In the genomic region with DNA sequence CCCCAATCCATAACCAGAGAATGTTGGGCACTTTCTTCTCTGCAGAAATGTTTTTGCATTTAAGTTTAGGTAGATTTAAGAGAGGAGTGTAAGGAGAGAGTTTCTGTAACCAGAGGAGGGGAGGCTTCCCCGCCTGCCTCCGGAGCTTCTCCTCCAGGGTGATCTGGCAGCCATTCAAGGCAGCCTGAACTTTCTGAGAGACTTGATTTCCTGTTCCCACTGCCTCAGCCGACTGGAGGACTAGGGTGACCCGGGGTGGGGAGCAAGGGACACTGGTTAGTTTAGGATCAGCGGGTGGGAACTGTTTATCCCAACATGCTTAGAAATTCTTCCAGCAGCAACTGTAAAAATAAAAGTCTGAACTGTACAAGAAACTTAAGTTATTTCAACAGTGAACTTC, we compare ENCODE assay signal across 9 cellular contexts. TPM values are rescaled to one million over a fixed set of nuclear protein-coding genes. Genes with fewer than 3 reads are reported as not detected.
DNase-seq lines count a peak whose midpoint lies in the region; ATAC-seq and TF ChIP-seq lines count a peak whose summit lies in the region.
"Had no signal": no experiment of that assay in that cellular context is flagged by ENCODE, and none has a peak within 500 bp of the region (broad histone marks: within the 10 kb centered on the region; RNA-seq: fewer than 3 reads in every experiment).

No MANE protein-coding gene starts in this region.

- no peak for TF ChIP-seq CTCF in fibroblast of villous mesenchyme (IDR thresholded peaks at IDR 0.05; ENCODE audit: insufficient read depth, low read depth, low read length)

- H3K79me2 ChIP-seq in trophoblast cell (ENCODE audit: control insufficient read depth, insufficient read depth, low read length, poor library complexity) = no peaks in the 10 kb centered on the region

- DNase-seq in fibroblast of villous mesenchyme (ENCODE audit: low read depth) (peak; percentile 53), trophoblast cell (no peak), NCI-H2196 (lab: John Stamatoyannopoulos, UW; ENCODE audit: unreplicated experiment) (no peak), COLO829 (ENCODE audit: low spot score) (no peak), putamen (ENCODE audit: low spot score) (no peak)
- DNase-seq: activated T-cell treated with anti-CD3 and anti-CD28 coated beads, Interleukin-2, amount 50 U/mL, for 4 hours had no signal

- H2BK120ac ChIP-seq in trophoblast cell (ENCODE audit: insufficient read depth, low read length, poor library complexity) = peak overlapping the region; percentile 46

- H3K4me3 ChIP-seq in fibroblast of villous mesenchyme (ENCODE audit: low read depth, low read length) = no peak overlapping the region
- H3K4me3 ChIP-seq in trophoblast cell (ENCODE audit: low read depth, low read length) = no peak overlapping the region

- no peak overlapping the region for H4K12ac ChIP-seq in trophoblast cell (ENCODE audit: low read depth, low read length)

- no CpG with 5 or more reads among the region's 5 CpGs for WGBS in trophoblast cell (ENCODE audit: extremely low coverage, insufficient coverage, insufficient read length)

- no peaks in the 10 kb centered on the region for H3K9me3 ChIP-seq in ES-I3 (ENCODE audit: control insufficient read depth, insufficient read depth, low read length)
- no peaks in the 10 kb centered on the region for H3K9me3 ChIP-seq in trophoblast cell (ENCODE audit: insufficient read depth, low read depth, low read length)

- no peaks in the 10 kb centered on the region for H3K27me3 ChIP-seq in trophoblast cell (ENCODE audit: insufficient read depth, low read length)

- peak overlapping the region; percentile 70 for H4K8ac ChIP-seq in trophoblast cell (ENCODE audit: low read depth, low read length)

- H3K23ac ChIP-seq in trophoblast cell (ENCODE audit: low read length) = no peak overlapping the region

- H3K27ac ChIP-seq in trophoblast cell (ENCODE audit: low read depth, low read length) = peak overlapping the region; percentile 85

- H3K9ac ChIP-seq in ES-I3 (ENCODE audit: low read depth, low read length) = peak overlapping the region; percentile 34
- no peak overlapping the region for H3K9ac ChIP-seq in trophoblast cell (ENCODE audit: low read length)

- no peaks in the 10 kb centered on the region for H3K36me3 ChIP-seq in ES-I3 (ENCODE audit: insufficient read depth, low read length)
- no peaks in the 10 kb centered on the region for H3K36me3 ChIP-seq in trophoblast cell (ENCODE audit: control insufficient read depth in 1 of 2, insufficient read depth in 2 of 2, low read length in 2 of 2)

- H3K4ac ChIP-seq in trophoblast cell (ENCODE audit: low read depth, low read length) = peak overlapping the region; percentile 75

- ATAC-seq in SK-N-SH treated with all-trans-retinoic acid at 6 μM for 48 hours = peak; percentile 82
- no peak for ATAC-seq in GM21529 (IDR thresholded peaks at IDR 0.05; ENCODE audit: unreplicated experiment)

- peak overlapping the region; percentile 85 for H3K14ac ChIP-seq in trophoblast cell (ENCODE audit: low read length)

- H2BK5ac ChIP-seq in trophoblast cell (ENCODE audit: low read depth, low read length, poor library complexity) = peak overlapping the region; percentile 91

- H2AFZ ChIP-seq in trophoblast cell (ENCODE audit: insufficient read depth, low read length, poor library complexity) = no peak overlapping the region

- H3K18ac ChIP-seq in trophoblast cell (ENCODE audit: low read length) = no peak overlapping the region

- peaks cover 26% of the 10 kb centered on the region for H3K4me1 ChIP-seq in ES-I3 (ENCODE audit: insufficient read depth, low read length)
- peaks cover 8% of the 10 kb centered on the region in 2 experiments for H3K4me1 ChIP-seq in trophoblast cell (ENCODE audit: control insufficient read depth in 1 of 2, insufficient read depth in 2 of 2, low read length in 2 of 2)

- H2AK5ac ChIP-seq in trophoblast cell (ENCODE audit: low read length) = no peak overlapping the region

- H2BK12ac ChIP-seq in trophoblast cell (ENCODE audit: low read length) = peak overlapping the region; percentile 80

- H3K4me2 ChIP-seq in trophoblast cell (ENCODE audit: low read length) = peak overlapping the region; percentile 59

- H3K79me1 ChIP-seq in trophoblast cell (ENCODE audit: low read length) = peaks cover 7% of the 10 kb centered on the region

- H4K91ac ChIP-seq in trophoblast cell (ENCODE audit: low read depth, low read length) = peak overlapping the region; percentile 61

TF ChIP-seq in SK-N-SH treated with all-trans-retinoic acid at 6 μM for 48 hours, 23 proteins besides CTCF, POLR2A, EP300 and RAD21:
- TF ChIP-seq ZFP30 (CRISPR knock-in tag; IDR thresholded peaks at IDR 0.05) = no peak
- TF ChIP-seq ISL1 (CRISPR knock-in tag; IDR thresholded peaks at IDR 0.05) = no peak
- TF ChIP-seq ZNF565 (CRISPR knock-in tag; conservative IDR thresholded peaks at IDR 0.05; ENCODE audit: low read depth) = no peak
- no peak for TF ChIP-seq ZFP3 (CRISPR knock-in tag; IDR thresholded peaks at IDR 0.05)
TF ChIP-seq in SK-N-SH treated with all-trans-retinoic acid at 6 μM for 48 hours: peak in this region for 0.

RNA-seq across cellular contexts. Expression of gene FAM9C, which starts 15.1 kb away (rescaled TPM):
- total RNA-seq in fibroblast of villous mesenchyme = under 0.01 TPM in 2 replicates
- polyA plus RNA-seq in trophoblast cell (2013) = not detected in 2 replicates
- total RNA-seq: activated T-cell treated with anti-CD3 and anti-CD28 coated beads, Interleukin-2, amount 50 U/mL, for 4 hours had no signal

RNA-seq across cellular contexts. Expression of gene TMSB4X, which starts 54.4 kb away (rescaled TPM):
- total RNA-seq in fibroblast of villous mesenchyme = 7,483 and 8,887 TPM in 2 replicates
- 2,127 and 2,260 TPM in 2 replicates for polyA plus RNA-seq in trophoblast cell (2013)
